ENCODE assay signal across 7 cellular contexts in the genomic region with DNA sequence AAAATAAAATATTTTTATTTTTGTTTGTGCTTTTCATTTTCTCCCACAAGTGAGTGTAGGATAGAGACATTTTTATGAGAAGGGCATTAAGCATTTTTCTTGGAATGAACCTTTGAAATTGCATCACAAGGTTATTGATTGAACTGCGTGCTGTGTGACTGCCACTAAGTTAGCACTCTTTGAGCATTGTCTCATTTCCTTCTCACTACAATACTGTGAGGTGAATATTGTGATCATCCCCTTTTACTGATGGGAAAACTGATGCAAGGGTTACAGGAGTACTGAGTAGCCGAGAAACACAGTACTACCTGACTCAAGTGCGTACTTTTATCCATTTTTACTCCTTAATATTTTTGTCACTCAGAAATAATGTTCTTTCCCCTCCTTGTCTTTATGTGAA. TPM values are rescaled to one million over a fixed set of nuclear protein-coding genes. Genes with fewer than 3 reads are reported as not detected.
DNase-seq lines count a peak whose midpoint lies in the region; ATAC-seq and TF ChIP-seq lines count a peak whose summit lies in the region.

No MANE protein-coding gene starts in this region.

- H3K27me3 ChIP-seq in HUES48 (ENCODE audit: control insufficient read depth, insufficient read depth, low read length): no peaks in the 10 kb centered on the region
- H3K27me3 ChIP-seq in left lung: no peaks in the 10 kb centered on the region
- no peaks in the 10 kb centered on the region for H3K27me3 ChIP-seq in stomach smooth muscle (ENCODE audit: control insufficient read depth in 1 of 2, insufficient read depth in 2 of 2, low read length in 2 of 2)

- ATAC-seq in left lung (no peak), HG02970 (IDR thresholded peaks at IDR 0.05; ENCODE audit: low FRiP score, unreplicated experiment) (no peak)

- H3K27ac ChIP-seq in HUES48 (ENCODE audit: low read depth, low read length) (no peak overlapping the region), left lung (peak overlapping the region; percentile 92 to 93), stomach smooth muscle (ENCODE audit: low read length) (no peak overlapping the region)

- peak overlapping the region; percentile 12; the same call in 1 of the 2 replicates for H3K4me3 ChIP-seq in HUES48 (ENCODE audit: low read depth, low read length)
- H3K4me3 ChIP-seq in astrocyte of the spinal cord (ENCODE audit: low read depth, low read length): peak overlapping the region; percentile 33
- peak overlapping the region; percentile 12 to 61 for H3K4me3 ChIP-seq in left lung
- H3K4me3 ChIP-seq in stomach smooth muscle (ENCODE audit: low read length in 2 of 2): peak overlapping the region; percentile 43 to 47

- TF ChIP-seq CTCF in astrocyte of the spinal cord (IDR thresholded peaks at IDR 0.05; ENCODE audit: low read depth, low read length) (no peak), left lung (IDR thresholded peaks at IDR 0.05) (no peak)

- intact Hi-C loops in left lung (cut with DNase I): no loop called here
- intact Hi-C loops in posterior cingulate gyrus (cut with DNase I): loop anchor here (5.0 kb wide), 2 partner anchors 104 to 379 kb away; partner anchors contain the start of genes CARF and WDR12

- DNase-seq in astrocyte of the spinal cord (ENCODE audit: low read depth, low spot score) (no peak), left lung (no peak), posterior cingulate gyrus (no peak), NCI-H1092 treated with DMSO at 0.1 percent for 48 hours (lab: John Stamatoyannopoulos, UW) (no peak)

- in situ Hi-C loops in astrocyte of the spinal cord (cut with HindIII; ENCODE audit: low sequenced_read_pairs): no loop called here

- H3K9ac ChIP-seq in HUES48 (ENCODE audit: low read depth, low read length): no peak overlapping the region
- H3K9ac ChIP-seq in stomach smooth muscle (ENCODE audit: low read length in 2 of 2): peak overlapping the region in 1 of 2 donors; percentile 6

- H3K4me1 ChIP-seq in HUES48 (ENCODE audit: control insufficient read depth, insufficient read depth, low read length) (peaks cover 18% of the 10 kb centered on the region), left lung (peaks cover 0 to 59% of the 10 kb centered on the region in 2 donors), stomach smooth muscle (ENCODE audit: control insufficient read depth, insufficient read depth, low read length) (no peaks in the 10 kb centered on the region)

- H3K36me3 ChIP-seq in HUES48 (ENCODE audit: control insufficient read depth, insufficient read depth, low read length): no peaks in the 10 kb centered on the region
- no peaks in the 10 kb centered on the region for H3K36me3 ChIP-seq in left lung
- no peaks in the 10 kb centered on the region for H3K36me3 ChIP-seq in stomach smooth muscle (ENCODE audit: control insufficient read depth in 2 of 2, insufficient read depth in 2 of 2, low read length in 2 of 2)

- H3K9me3 ChIP-seq in HUES48 (ENCODE audit: control insufficient read depth, insufficient read depth, low read length): no peaks in the 10 kb centered on the region
- no peaks in the 10 kb centered on the region for H3K9me3 ChIP-seq in left lung
- no peaks in the 10 kb centered on the region for H3K9me3 ChIP-seq in stomach smooth muscle (ENCODE audit: control insufficient read depth in 2 of 2, low read length in 2 of 2)

RNA-seq across cellular contexts. Expression of gene NBEAL1, which starts 2.0 kb away (rescaled TPM):
- 10 to 100 TPM; 60.3 to 72.2 TPM for total RNA-seq in left lung

Comparison
In these comparisons a context has a peak if more than half of its experiments do, and no peak if none do; other contexts are left out.
1. H3K27ac ChIP-seq: peak in left lung (2 of 2); none in HUES48 (single experiment) and stomach smooth muscle (single experiment).
2. Peak in every context shown above with its lines, with median percentiles within 50 percentile points of each other: H3K4me3 ChIP-seq.